ENCODE assay signal across 13 cellular contexts in genomic region chr5:119395080-119395836, GRCh38. TPM values are rescaled to one million over a fixed set of nuclear protein-coding genes. Genes with fewer than 3 reads are reported as not detected.
DNase-seq lines count a peak whose midpoint lies in the region; ATAC-seq, FAIRE-seq and TF ChIP-seq lines count a peak whose summit lies in the region.
"Had no signal": no experiment of that assay in that cellular context is flagged by ENCODE, and none has a peak within 500 bp of the region (broad histone marks: within the 10 kb centered on the region; RNA-seq: fewer than 3 reads in every experiment).

No MANE protein-coding gene starts in this region.

- H3K4me2 ChIP-seq in H9 (ENCODE audit: insufficient read depth, insufficient read length, low read length): no peak overlapping the region

- peaks cover 98% of the 10 kb centered on the region for H3K4me1 Mint-ChIP-seq in activated T-cell treated with anti-CD3 and anti-CD28 coated beads, Interleukin-2, amount 50 U/mL, for 24 hours (ENCODE audit: low read depth)
- H3K4me1 Mint-ChIP-seq in H9: peaks cover 6 to 13% of the 10 kb centered on the region in 2 experiments
- peaks cover 76% of the 10 kb centered on the region for H3K4me1 Mint-ChIP-seq in stimulated activated effector memory CD8-positive, alpha-beta T cell treated with anti-CD3 and anti-CD28 coated beads, Interleukin-12 subunit alpha, Interleukin-12 subunit beta, amount 100 ng/mL, for 72 hours

- no peak overlapping the region for H2BK120ac ChIP-seq in H9 (ENCODE audit: low read depth, low read length, poor library complexity, severe bottlenecking)

- H3K14ac ChIP-seq in H9 (ENCODE audit: insufficient read depth, low read length): no peak overlapping the region

- H3K23ac ChIP-seq in H9 (ENCODE audit: insufficient read length, low read depth, low read length): no peak overlapping the region

- H2BK5ac ChIP-seq in H9 (ENCODE audit: insufficient read length, low read length): no peak overlapping the region

- no peak overlapping the region for H3T11ph ChIP-seq in H9 (ENCODE audit: low read length)

- FAIRE-seq in D721Med (lab: Jason Lieb, UNC): no peak
- FAIRE-seq: H1 had no signal

- no peak overlapping the region for H4K5ac ChIP-seq in H9 (ENCODE audit: insufficient read length, low read depth, low read length)

- no peak overlapping the region for H3K27ac ChIP-seq in H9 (ENCODE audit: insufficient read length, low read depth, low read length)
- H3K27ac ChIP-seq: right atrium auricular region, VCaP had no signal

- peaks cover 2% of the 10 kb centered on the region for H3K9me3 Mint-ChIP-seq in activated T-cell treated with anti-CD3 and anti-CD28 coated beads, Interleukin-2, amount 50 U/mL, for 24 hours
- H3K9me3 Mint-ChIP-seq in H9: peaks cover 0 to 2% of the 10 kb centered on the region in 2 experiments; a peak in 2 of 5 replicates
- no peaks in the 10 kb centered on the region for H3K9me3 Mint-ChIP-seq in stimulated activated effector memory CD8-positive, alpha-beta T cell treated with anti-CD3 and anti-CD28 coated beads, Interleukin-12 subunit alpha, Interleukin-12 subunit beta, amount 100 ng/mL, for 72 hours

- peak; percentile 43 for ATAC-seq in HG03565 (IDR thresholded peaks at IDR 0.05; ENCODE audit: unreplicated experiment)
- peak; percentile 56 for ATAC-seq in stimulated activated effector memory CD8-positive, alpha-beta T cell treated with anti-CD3 and anti-CD28 coated beads, Interleukin-12 subunit alpha, Interleukin-12 subunit beta, amount 100 ng/mL, for 72 hours

- no peaks in the 10 kb centered on the region for H4K20me1 ChIP-seq in H9 (ENCODE audit: control insufficient read depth, insufficient read depth, insufficient read length)

- no peak overlapping the region for H2AK5ac ChIP-seq in H9 (ENCODE audit: insufficient read length, low read length)

- H3K4me1 ChIP-seq in H9 (ENCODE audit: insufficient read depth, low read length): peaks cover 4% of the 10 kb centered on the region; the same call in 1 of the 2 replicates
- H3K4me1 ChIP-seq: right atrium auricular region had no signal

- H3K27me3 ChIP-seq in H9 (ENCODE audit: insufficient read depth, low read length): no peaks in the 10 kb centered on the region
- H3K27me3 ChIP-seq: right atrium auricular region had no signal

- H3K9ac ChIP-seq in H9 (ENCODE audit: extremely low read depth, insufficient read length, low read length): no peak overlapping the region

- H3K23me2 ChIP-seq in H9 (ENCODE audit: insufficient read length, low read depth, low read length, poor library complexity, severe bottlenecking): no peaks in the 10 kb centered on the region

- H4K91ac ChIP-seq in H9 (ENCODE audit: insufficient read length, low read depth, low read length): no peak overlapping the region

- H3K4me3 Mint-ChIP-seq in activated T-cell treated with anti-CD3 and anti-CD28 coated beads, Interleukin-2, amount 50 U/mL, for 24 hours: peak overlapping the region; percentile 47
- H3K4me3 Mint-ChIP-seq in H9: no peak overlapping the region
- H3K4me3 Mint-ChIP-seq in stimulated activated effector memory CD8-positive, alpha-beta T cell treated with anti-CD3 and anti-CD28 coated beads, Interleukin-12 subunit alpha, Interleukin-12 subunit beta, amount 100 ng/mL, for 72 hours: peak overlapping the region; percentile 56

- no peak overlapping the region for H2BK15ac ChIP-seq in H9 (ENCODE audit: low read depth, low read length)

- WGBS in H9 (ENCODE audit: extremely low coverage, insufficient read length, low lambda C conversion rate): no CpG with 5 or more reads among the region's 8 CpGs

- H2AFZ ChIP-seq in H9 (ENCODE audit: low read length): no peak overlapping the region

- no peaks in the 10 kb centered on the region for H3K79me1 ChIP-seq in H9 (ENCODE audit: insufficient read depth, low read depth, low read length, poor library complexity, severe bottlenecking)

- H3K4ac ChIP-seq in H9 (ENCODE audit: low read depth, low read length): no peak overlapping the region

- peak overlapping the region; percentile 96 for H3K27ac Mint-ChIP-seq in activated T-cell treated with anti-CD3 and anti-CD28 coated beads, Interleukin-2, amount 50 U/mL, for 24 hours
- H3K27ac Mint-ChIP-seq in H9: peak overlapping the region in 2 of 3 experiments; percentile 10 to 13; a peak in 3 of 7 replicates
- H3K27ac Mint-ChIP-seq in stimulated activated effector memory CD8-positive, alpha-beta T cell treated with anti-CD3 and anti-CD28 coated beads, Interleukin-12 subunit alpha, Interleukin-12 subunit beta, amount 100 ng/mL, for 72 hours: peak overlapping the region; percentile 89

- H3K27me3 Mint-ChIP-seq in activated T-cell treated with anti-CD3 and anti-CD28 coated beads, Interleukin-2, amount 50 U/mL, for 24 hours: no peaks in the 10 kb centered on the region
- H3K27me3 Mint-ChIP-seq in H9 (ENCODE audit: low read depth): no peaks in the 10 kb centered on the region

- H4K8ac ChIP-seq in H9 (replicated peaks; ENCODE audit: insufficient read length, low read depth, low read length): no peak overlapping the region

- no peak overlapping the region for H2BK20ac ChIP-seq in H9 (ENCODE audit: low read depth, low read length, poor library complexity, severe bottlenecking)

- no peaks in the 10 kb centered on the region for H3K79me2 ChIP-seq in H9 (ENCODE audit: insufficient read depth, low read length)

- H3K18ac ChIP-seq in H9 (ENCODE audit: insufficient read length, low read depth, low read length): no peak overlapping the region

- H3K36me3 Mint-ChIP-seq in activated T-cell treated with anti-CD3 and anti-CD28 coated beads, Interleukin-2, amount 50 U/mL, for 24 hours (ENCODE audit: low read depth): peaks cover 88% of the 10 kb centered on the region
- H3K36me3 Mint-ChIP-seq in H9 (ENCODE audit: insufficient read depth in 1 of 3, low read depth in 3 of 3): peaks cover 2 to 11% (median 8%) of the 10 kb centered on the region in 3 experiments; a peak in 5 of 7 replicates
- H3K36me3 Mint-ChIP-seq in stimulated activated effector memory CD8-positive, alpha-beta T cell treated with anti-CD3 and anti-CD28 coated beads, Interleukin-12 subunit alpha, Interleukin-12 subunit beta, amount 100 ng/mL, for 72 hours: peaks cover 96% of the 10 kb centered on the region

- H3K56ac ChIP-seq in H9 (ENCODE audit: insufficient read length, low read depth, low read length): no peak overlapping the region

- DNase-seq in activated T-cell treated with anti-CD3 and anti-CD28 coated beads, Interleukin-2, amount 50 U/mL, for 24 hours: no peak
- DNase-seq in activated T-cell treated with anti-CD3 and anti-CD28 coated beads for 4 hours (no peak), H9 (no peak), D721Med (ENCODE audit: insufficient read length, low spot score) (no peak), NCI-H2196 treated with DMSO at 0.1 percent for 48 hours (lab: John Stamatoyannopoulos, UW; ENCODE audit: unreplicated experiment) (no peak)
- DNase-seq in stimulated activated effector memory CD8-positive, alpha-beta T cell treated with anti-CD3 and anti-CD28 coated beads, Interleukin-12 subunit alpha, Interleukin-12 subunit beta, amount 100 ng/mL, for 72 hours (ENCODE audit: low spot score in 2 of 2): peak in 1 of 2 donors; percentile 67
- no peak for DNase-seq in activated CD8-positive, alpha-beta memory T cell treated with anti-CD3 and anti-CD28 coated beads, Interleukin-2, amount 50 U/mL, for 4 hours
- DNase-seq: NCI-H187 treated with DMSO at 0.1 percent for 48 hours, substantia nigra had no signal

- no peaks in the 10 kb centered on the region for H3K9me3 ChIP-seq in H9 (ENCODE audit: control insufficient read depth, low read depth, low read length)
- H3K9me3 ChIP-seq: right atrium auricular region had no signal

- TF ChIP-seq CTCF in H9 (conservative IDR thresholded peaks at IDR 0.05) (no peak), D721Med (IDR thresholded peaks at IDR 0.05; ENCODE audit: insufficient read depth, missing control alignments) (no peak)

- H2BK12ac ChIP-seq in H9 (ENCODE audit: insufficient read length, low read depth, low read length): no peak overlapping the region

RNA-seq across cellular contexts. Expression of gene TNFAIP8, which starts 39.4 kb away (rescaled TPM):
- total RNA-seq in H9 (2021): 7.3 and 8.1 TPM in 2 replicates

RNA-seq across cellular contexts. Expression of gene HSD17B4, which starts 57.0 kb away (rescaled TPM):
- total RNA-seq in H9 (2021): 269 and 326 TPM in 2 replicates

Comparison
In these comparisons a context has a peak if more than half of its experiments do, and no peak if none do; other contexts are left out.
1. H3K27ac Mint-ChIP-seq: peak in every context shown above with its lines; median percentile 96 in activated T-cell treated with anti-CD3 and anti-CD28 coated beads, Interleukin-2, amount 50 U/mL, for 24 hours; 89 in stimulated activated effector memory CD8-positive, alpha-beta T cell treated with anti-CD3 and anti-CD28 coated beads, Interleukin-12 subunit alpha, Interleukin-12 subunit beta, amount 100 ng/mL, for 72 hours; 12 in H9.
2. H3K4me3 Mint-ChIP-seq: peak in activated T-cell treated with anti-CD3 and anti-CD28 coated beads, Interleukin-2, amount 50 U/mL, for 24 hours (single experiment) and stimulated activated effector memory CD8-positive, alpha-beta T cell treated with anti-CD3 and anti-CD28 coated beads, Interleukin-12 subunit alpha, Interleukin-12 subunit beta, amount 100 ng/mL, for 72 hours (single experiment); none in H9 (0 of 2).